Comparison of ENCODE assay signal across 18 cellular contexts in the genomic region with DNA sequence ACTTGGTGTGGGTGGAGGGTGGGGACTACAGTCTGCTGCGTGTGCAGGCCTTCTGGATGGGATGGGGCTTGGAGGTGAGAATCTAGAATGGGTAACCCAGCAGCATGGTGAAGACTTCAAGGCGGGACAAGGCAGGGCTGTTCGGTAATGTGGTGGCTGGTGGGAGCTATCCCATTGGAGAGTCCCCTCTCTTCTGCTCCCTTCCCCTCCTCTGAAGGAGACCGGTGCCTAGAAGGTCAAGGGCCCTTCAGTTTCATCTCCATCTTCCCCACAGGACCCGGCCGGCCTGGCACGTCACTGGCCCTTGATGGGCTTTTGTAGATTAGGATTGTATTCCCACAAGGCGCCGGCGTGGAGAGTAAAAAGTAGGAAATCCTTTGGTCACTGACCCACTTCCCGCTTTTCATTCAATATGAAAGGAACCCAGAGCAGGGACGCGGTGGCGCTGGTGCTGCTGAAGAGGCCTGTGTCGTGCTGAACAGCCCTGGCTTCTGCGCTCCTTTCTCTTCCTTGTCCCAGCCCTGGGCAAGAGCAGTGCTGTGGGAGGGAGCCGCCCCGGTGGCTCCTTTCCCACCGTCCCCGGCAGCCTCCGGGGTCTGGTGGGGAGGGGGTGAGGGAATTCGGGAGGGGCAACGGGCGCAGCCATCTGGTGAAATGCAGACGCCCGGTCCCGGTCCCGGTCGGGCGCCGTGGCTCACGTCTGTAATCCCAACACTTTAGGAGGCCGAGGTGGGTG. TPM values are rescaled to one million over a fixed set of nuclear protein-coding genes. Genes with fewer than 3 reads are reported as not detected.
DNase-seq lines count a peak whose midpoint lies in the region; ATAC-seq and TF ChIP-seq lines count a peak whose summit lies in the region.
"Had no signal": no experiment of that assay in that cellular context is flagged by ENCODE, and none has a peak within 500 bp of the region (broad histone marks: within the 10 kb centered on the region; RNA-seq: fewer than 3 reads in every experiment).

No MANE protein-coding gene starts in this region.

- no peaks in the 10 kb centered on the region for H3K36me3 Mint-ChIP-seq in activated CD8-positive, alpha-beta T cell treated with anti-CD3 and anti-CD28 coated beads for 36 hours (ENCODE audit: low read depth)
- H3K36me3 Mint-ChIP-seq in activated CD8-positive, alpha-beta T cell treated with anti-CD3 and anti-CD28 coated beads, Interleukin-2, amount 10 ng/mL, durations not matched to agents 7 days and 5 days (ENCODE audit: low read depth): no peaks in the 10 kb centered on the region
- no peaks in the 10 kb centered on the region for H3K36me3 Mint-ChIP-seq in chondrocyte (ENCODE audit: low read depth)

- H3K27me3 ChIP-seq in H7 (ENCODE audit: control insufficient read depth, insufficient read depth, low read length): no peaks in the 10 kb centered on the region

- TF ChIP-seq CTCF in activated CD8-positive, alpha-beta T cell treated with anti-CD3 and anti-CD28 coated beads for 36 hours (IDR thresholded peaks at IDR 0.05): no peak
- no peak for TF ChIP-seq CTCF in chondrocyte (IDR thresholded peaks at IDR 0.05)

- no peaks in the 10 kb centered on the region for H3K27me3 Mint-ChIP-seq in activated CD8-positive, alpha-beta T cell treated with anti-CD3 and anti-CD28 coated beads for 36 hours
- H3K27me3 Mint-ChIP-seq in activated CD8-positive, alpha-beta T cell treated with anti-CD3 and anti-CD28 coated beads, Interleukin-2, amount 10 ng/mL, durations not matched to agents 7 days and 5 days (ENCODE audit: low read depth): no peaks in the 10 kb centered on the region
- no peaks in the 10 kb centered on the region for H3K27me3 Mint-ChIP-seq in chondrocyte (ENCODE audit: low read depth)

- H3K9me3 Mint-ChIP-seq in activated CD8-positive, alpha-beta T cell treated with anti-CD3 and anti-CD28 coated beads for 36 hours: no peaks in the 10 kb centered on the region
- H3K9me3 Mint-ChIP-seq in activated CD8-positive, alpha-beta T cell treated with anti-CD3 and anti-CD28 coated beads, Interleukin-2, amount 10 ng/mL, durations not matched to agents 7 days and 5 days (ENCODE audit: insufficient read depth): no peaks in the 10 kb centered on the region
- peaks cover 3% of the 10 kb centered on the region for H3K9me3 Mint-ChIP-seq in chondrocyte (ENCODE audit: low read depth)

- no peak overlapping the region for H3K4me3 ChIP-seq in H7 (ENCODE audit: insufficient read depth, low read depth, low read length)
- H3K4me3 ChIP-seq: GM12878 had no signal

- DNase-seq in activated CD8-positive, alpha-beta T cell treated with anti-CD3 and anti-CD28 coated beads for 36 hours: peak; percentile 23
- no peak for DNase-seq in activated CD8-positive, alpha-beta T cell treated with anti-CD3 and anti-CD28 coated beads, Interleukin-2, amount 10 ng/mL, durations not matched to agents 7 days and 5 days
- peak; percentile 79 for DNase-seq in H7
- DNase-seq in chondrocyte (ENCODE audit: low spot score): peak; percentile 68
- peak; percentile 69 for DNase-seq in posterior vena cava (ENCODE audit: low spot score)
- no peak for DNase-seq in NCI-H226
- DNase-seq: Calu3, DMS153, DND-41, KBM-7, MV-4-11, NCI-H1105 treated with DMSO at 0.1 percent for 48 hours, NCI-H146, NCI-H2029, NCI-H526 treated with DMSO at 0.1 percent for 48 hours, SHP77 had no signal

- intact Hi-C loops in activated CD8-positive, alpha-beta T cell treated with anti-CD3 and anti-CD28 coated beads for 36 hours (cut with micrococcal nuclease): no loop called here
- intact Hi-C loops in posterior vena cava (cut with DNase I): no loop called here

- H3K4me3 Mint-ChIP-seq in activated CD8-positive, alpha-beta T cell treated with anti-CD3 and anti-CD28 coated beads for 36 hours: no peak overlapping the region
- no peak overlapping the region for H3K4me3 Mint-ChIP-seq in activated CD8-positive, alpha-beta T cell treated with anti-CD3 and anti-CD28 coated beads, Interleukin-2, amount 10 ng/mL, durations not matched to agents 7 days and 5 days
- no peak overlapping the region for H3K4me3 Mint-ChIP-seq in chondrocyte (ENCODE audit: unreplicated experiment)

- peaks cover 3% of the 10 kb centered on the region for H3K4me1 Mint-ChIP-seq in activated CD8-positive, alpha-beta T cell treated with anti-CD3 and anti-CD28 coated beads for 36 hours (ENCODE audit: low read depth)
- no peaks in the 10 kb centered on the region for H3K4me1 Mint-ChIP-seq in activated CD8-positive, alpha-beta T cell treated with anti-CD3 and anti-CD28 coated beads, Interleukin-2, amount 10 ng/mL, durations not matched to agents 7 days and 5 days (ENCODE audit: low read depth)
- no peaks in the 10 kb centered on the region for H3K4me1 Mint-ChIP-seq in chondrocyte (ENCODE audit: low read depth)

- CTCF ChIA-PET in activated CD8-positive, alpha-beta T cell treated with anti-CD3 and anti-CD28 coated beads for 36 hours (lab: Charles Lee): no interaction called here
- CTCF ChIA-PET in activated CD8-positive, alpha-beta T cell treated with anti-CD3 and anti-CD28 coated beads, Interleukin-2, amount 10 ng/mL, durations not matched to agents 7 days and 5 days (lab: Charles Lee): no interaction called here

- no peak overlapping the region for H3K27ac Mint-ChIP-seq in activated CD8-positive, alpha-beta T cell treated with anti-CD3 and anti-CD28 coated beads for 36 hours
- no peak overlapping the region for H3K27ac Mint-ChIP-seq in activated CD8-positive, alpha-beta T cell treated with anti-CD3 and anti-CD28 coated beads, Interleukin-2, amount 10 ng/mL, durations not matched to agents 7 days and 5 days
- H3K27ac Mint-ChIP-seq in chondrocyte (ENCODE audit: unreplicated experiment): no peak overlapping the region

- POLR2A ChIA-PET in activated CD8-positive, alpha-beta T cell treated with anti-CD3 and anti-CD28 coated beads for 36 hours (lab: Charles Lee): no interaction called here
- POLR2A ChIA-PET in activated CD8-positive, alpha-beta T cell treated with anti-CD3 and anti-CD28 coated beads, Interleukin-2, amount 10 ng/mL, durations not matched to agents 7 days and 5 days (lab: Charles Lee): no interaction called here

- ATAC-seq in activated CD8-positive, alpha-beta T cell treated with anti-CD3 and anti-CD28 coated beads for 36 hours: no peak
- ATAC-seq in activated CD8-positive, alpha-beta T cell treated with anti-CD3 and anti-CD28 coated beads, Interleukin-2, amount 10 ng/mL, durations not matched to agents 7 days and 5 days: no peak
- no peak for ATAC-seq in HG02763 (IDR thresholded peaks at IDR 0.05; ENCODE audit: unreplicated experiment)
- ATAC-seq: GM12878 had no signal

- H3K36me3 ChIP-seq in H7 (replicated peaks; ENCODE audit: control insufficient read depth, insufficient read depth, low read length): no peaks in the 10 kb centered on the region

RNA-seq across cellular contexts. Expression of a gene that starts 7.3 kb away (rescaled TPM):
- 10 to 100 TPM; 24.5 to 25.4 TPM for total RNA-seq in activated CD8-positive, alpha-beta T cell treated with anti-CD3 and anti-CD28 coated beads for 36 hours
- total RNA-seq in activated CD8-positive, alpha-beta T cell treated with anti-CD3 and anti-CD28 coated beads, Interleukin-2, amount 10 ng/mL, durations not matched to agents 7 days and 5 days: 10 to 100 TPM; 53.3 to 60.8 TPM
- total RNA-seq in H7 (2014; rRNA removed; shearing (Covaris generic)): 304 and 306 TPM in 2 replicates
- total RNA-seq in chondrocyte (34.9 to 49.2 TPM (median 44.4 TPM) in 3 replicates), posterior vena cava (1 to 10 TPM; 3.8 to 5.2 TPM)

Comparison
In these comparisons a context has a peak if more than half of its experiments do, and no peak if none do; other contexts are left out.
1. DNase-seq: peak in activated CD8-positive, alpha-beta T cell treated with anti-CD3 and anti-CD28 coated beads for 36 hours (single experiment), H7 (single experiment), chondrocyte (single experiment) and posterior vena cava (single experiment); none in activated CD8-positive, alpha-beta T cell treated with anti-CD3 and anti-CD28 coated beads, Interleukin-2, amount 10 ng/mL, durations not matched to agents 7 days and 5 days (single experiment) and NCI-H226 (single experiment).